20 cellular contexts compared by ENCODE assay signal in genomic region chr1:247287460-247287859, GRCh38. TPM values are rescaled to one million over a fixed set of nuclear protein-coding genes. Genes with fewer than 3 reads are reported as not detected.
DNase-seq lines count a peak whose midpoint lies in the region; ATAC-seq and TF ChIP-seq lines count a peak whose summit lies in the region.
"Had no signal": no experiment of that assay in that cellular context is flagged by ENCODE, and none has a peak within 500 bp of the region (broad histone marks: within the 10 kb centered on the region; RNA-seq: fewer than 3 reads in every experiment).

No MANE protein-coding gene starts in this region.

- H3K27me3 ChIP-seq in right atrium auricular region = no peaks in the 10 kb centered on the region
- peaks cover 20% of the 10 kb centered on the region for H3K27me3 ChIP-seq in left ventricle myocardium inferior (ENCODE audit: low read depth)

- DNase-seq in right atrium auricular region (ENCODE audit: low spot score) = peak; percentile 38
- DNase-seq in left ventricle myocardium inferior = no peak
- DNase-seq in OCI-LY7 (ENCODE audit: low spot score) = no peak
- DNase-seq in ecto neural progenitor cell (ENCODE audit: low spot score) = peak; percentile 26
- DNase-seq in ureter (ENCODE audit: low spot score) = peak; percentile 31
- no peak for DNase-seq in Ammon's horn (ENCODE audit: low spot score)
- no peak for DNase-seq in left lobe of liver (ENCODE audit: low spot score)
- DNase-seq: activated CD4-positive, alpha-beta T cell treated with anti-CD3 and anti-CD28 coated beads, Interleukin-2, amount 10 ng/mL, durations not matched to agents 24 days and 14 days; activated naive CD4-positive, alpha-beta T cell treated with Interleukin-2 at 50 U/mL for 16 hours; activated T-cell treated with anti-CD3 and anti-CD28 coated beads for 4 hours; CD4-positive, CD25-positive, alpha-beta regulatory T cell; central memory CD4-positive, alpha-beta T cell; DND-41; heart left ventricle; NCI-H1694 treated with DMSO at 0.1 percent for 48 hours; NCI-H345; NK-92 treated with Interleukin-12 subunit alpha and Interleukin-12 subunit beta, amount 100 ng/mL, for 24 hours had no signal

- intact Hi-C loops in left ventricle myocardium inferior (cut with micrococcal nuclease) = no loop called here
- intact Hi-C loops in OCI-LY7 (cut with micrococcal nuclease; ENCODE audit: unreplicated experiment) = no loop called here

- POLR2A ChIA-PET in OCI-LY7 (lab: Charles Lee) = no interaction called here

- H4K20me1 ChIP-seq in OCI-LY7 (ENCODE audit: insufficient read depth, low read length) = no peaks in the 10 kb centered on the region

- CTCF ChIA-PET in OCI-LY7 (lab: Charles Lee; ENCODE audit: unreplicated experiment) = no interaction called here

- no peak overlapping the region for H2AFZ ChIP-seq in OCI-LY7 (ENCODE audit: low read length)

- ATAC-seq in GM18519 (IDR thresholded peaks at IDR 0.05; ENCODE audit: low FRiP score, unreplicated experiment) (no peak), left lobe of liver (no peak)
- ATAC-seq: heart left ventricle, T-cell had no signal

- H3K36me3 ChIP-seq in right atrium auricular region (no peaks in the 10 kb centered on the region), left ventricle myocardium inferior (no peaks in the 10 kb centered on the region), OCI-LY7 (ENCODE audit: insufficient read depth, low read length) (no peaks in the 10 kb centered on the region)
- H3K36me3 ChIP-seq: heart left ventricle had no signal

- H3K4me1 ChIP-seq in right atrium auricular region (no peaks in the 10 kb centered on the region), left ventricle myocardium inferior (no peaks in the 10 kb centered on the region), OCI-LY7 (ENCODE audit: insufficient read depth, low read length, poor library complexity, severe bottlenecking) (no peaks in the 10 kb centered on the region)
- H3K4me1 ChIP-seq: heart left ventricle had no signal

- no peak overlapping the region for H3K4me2 ChIP-seq in OCI-LY7 (ENCODE audit: low read length)

- H3K4me3 ChIP-seq in right atrium auricular region (no peak overlapping the region), left ventricle myocardium inferior (no peak overlapping the region), OCI-LY7 (ENCODE audit: low read depth, low read length, poor library complexity, severe bottlenecking) (no peak overlapping the region)
- H3K4me3 ChIP-seq: heart left ventricle had no signal

- H3K27ac ChIP-seq in right atrium auricular region = no peak overlapping the region
- H3K27ac ChIP-seq in left ventricle myocardium inferior (replicated peaks) = no peak overlapping the region
- no peak overlapping the region for H3K27ac ChIP-seq in OCI-LY7 (ENCODE audit: low read depth, low read length, poor library complexity, severe bottlenecking)
- H3K27ac ChIP-seq: heart left ventricle had no signal

- BruUV-seq in OCI-LY7 (replicated peaks; lab: Mats Ljungman, UMichigan) = no TSS peak

- no peaks in the 10 kb centered on the region for H3K9me2 ChIP-seq in OCI-LY7 (ENCODE audit: insufficient read depth, low read length)

- H3K9me3 ChIP-seq in right atrium auricular region (no peaks in the 10 kb centered on the region), left ventricle myocardium inferior (replicated peaks) (peaks cover 19% of the 10 kb centered on the region), OCI-LY7 (ENCODE audit: low read length) (no peaks in the 10 kb centered on the region)

- TF ChIP-seq CTCF in right atrium auricular region (IDR thresholded peaks at IDR 0.05) (no peak), left ventricle myocardium inferior (IDR thresholded peaks at IDR 0.05; ENCODE audit: borderline replicate concordance) (no peak), OCI-LY7 (conservative IDR thresholded peaks at IDR 0.05; ENCODE audit: low read length) (peak; percentile 58; the same call in 1 of the 2 replicates)

- H3K79me2 ChIP-seq in OCI-LY7 (ENCODE audit: insufficient read depth, low read depth, low read length) = no peaks in the 10 kb centered on the region

RNA-seq across cellular contexts. Expression of gene VN1R5, which starts 31.6 kb away (rescaled TPM):
- total RNA-seq in right atrium auricular region (not detected), left ventricle myocardium inferior (not detected), OCI-LY7 (2022) (not detected in 2 replicates), ureter (not detected), left lobe of liver (not detected)
- total RNA-seq in OCI-LY7 (2014; rRNA removed; shearing (Covaris generic)) = not detected in 2 replicates
- total RNA-seq: activated CD4-positive, alpha-beta T cell treated with anti-CD3 and anti-CD28 coated beads, Interleukin-2, amount 10 ng/mL, durations not matched to agents 24 days and 14 days; CD4-positive, CD25-positive, alpha-beta regulatory T cell; heart left ventricle; lower leg skin; T-cell had no signal

RNA-seq across cellular contexts. Expression of gene ZNF496, which starts 44.2 kb away (rescaled TPM):
- total RNA-seq in right atrium auricular region (10 to 100 TPM; 19.4 to 32.6 TPM), left ventricle myocardium inferior (12.8 TPM), OCI-LY7 (2022) (21.7 and 26.9 TPM in 2 replicates), ureter (25.7 TPM), left lobe of liver (4.4 TPM)
- total RNA-seq in OCI-LY7 (2014; rRNA removed; shearing (Covaris generic)) = 29.2 and 36.4 TPM in 2 replicates

Comparison
In these comparisons a context has a peak if more than half of its experiments do, and no peak if none do; other contexts are left out.
1. DNase-seq: peak in right atrium auricular region (single experiment), ecto neural progenitor cell (single experiment) and ureter (single experiment); none in left ventricle myocardium inferior (single experiment), OCI-LY7 (single experiment), Ammon's horn (single experiment) and left lobe of liver (single experiment).